Comparison of ENCODE assay signal across 8 cellular contexts in the genomic region with DNA sequence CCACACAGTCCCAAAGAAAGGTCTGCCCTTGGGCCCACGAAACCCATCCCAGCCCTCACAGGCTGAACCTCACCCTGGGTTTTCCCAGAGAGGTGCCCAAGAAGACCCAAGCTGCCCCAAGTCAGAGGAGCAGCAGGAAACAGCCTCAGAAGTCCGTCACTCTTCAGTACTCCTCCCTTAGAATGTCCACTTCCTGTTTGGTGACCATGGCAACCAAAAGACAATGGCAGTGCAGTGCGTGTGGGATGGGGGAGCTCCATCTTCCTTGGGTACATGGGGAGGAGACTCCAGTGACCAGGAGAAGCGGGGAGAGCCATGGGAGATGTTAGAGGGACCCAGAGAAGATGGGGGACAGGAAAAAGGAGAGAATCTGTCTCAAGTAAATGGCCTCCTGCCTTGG. TPM values are rescaled to one million over a fixed set of nuclear protein-coding genes. Genes with fewer than 3 reads are reported as not detected.
DNase-seq lines count a peak whose midpoint lies in the region; ATAC-seq, FAIRE-seq and TF ChIP-seq lines count a peak whose summit lies in the region.

No MANE protein-coding gene starts in this region.

- peak overlapping the region; percentile 91 for H3K27ac Mint-ChIP-seq in activated CD8-positive, alpha-beta T cell treated with anti-CD3 and anti-CD28 coated beads, Interleukin-2, amount 10 ng/mL, durations not matched to agents 7 days and 5 days

- H3K9me3 Mint-ChIP-seq in activated CD8-positive, alpha-beta T cell treated with anti-CD3 and anti-CD28 coated beads, Interleukin-2, amount 10 ng/mL, durations not matched to agents 7 days and 5 days (ENCODE audit: insufficient read depth), result no peaks in the 10 kb centered on the region

- no peak overlapping the region for H3K4me3 ChIP-seq in AG10803 (ENCODE audit: low read length)

- CTCF ChIA-PET in activated CD8-positive, alpha-beta T cell treated with anti-CD3 and anti-CD28 coated beads, Interleukin-2, amount 10 ng/mL, durations not matched to agents 7 days and 5 days (lab: Charles Lee), result interaction anchor here (1.3 to 10.9 kb wide), 2 partner anchors 42 to 54 kb away, joined by 6 to 574 read pairs; a partner anchor contains a TSS

- peaks cover 61% of the 10 kb centered on the region for H3K4me1 Mint-ChIP-seq in activated CD8-positive, alpha-beta T cell treated with anti-CD3 and anti-CD28 coated beads, Interleukin-2, amount 10 ng/mL, durations not matched to agents 7 days and 5 days (ENCODE audit: low read depth)

- H3K4me3 Mint-ChIP-seq in activated CD8-positive, alpha-beta T cell treated with anti-CD3 and anti-CD28 coated beads, Interleukin-2, amount 10 ng/mL, durations not matched to agents 7 days and 5 days, result no peak overlapping the region

- TF ChIP-seq POLR2A in GM12892 (IDR thresholded peaks at IDR 0.05; ENCODE audit: low read depth, low read length), result no peak

- peak; percentile 76 for FAIRE-seq in GM12892 (lab: Jason Lieb, UNC)

- intact Hi-C loops in posterior vena cava (cut with DNase I), result no loop called here

- DNase-seq in AG10803 (ENCODE audit: low read depth) (peak; percentile 61), GM12892 (ENCODE audit: insufficient read length) (no peak), kidney glomerular epithelial cell (lab: John Stamatoyannopoulos, UW) (peak; percentile 50), T1000 (lab: John Stamatoyannopoulos, UW) (no peak), NCI-H345 (lab: John Stamatoyannopoulos, UW) (no peak), posterior vena cava (ENCODE audit: low spot score) (no peak)
- peak; percentile 46 for DNase-seq in activated CD8-positive, alpha-beta T cell treated with anti-CD3 and anti-CD28 coated beads, Interleukin-2, amount 10 ng/mL, durations not matched to agents 7 days and 5 days

- POLR2A ChIA-PET in activated CD8-positive, alpha-beta T cell treated with anti-CD3 and anti-CD28 coated beads, Interleukin-2, amount 10 ng/mL, durations not matched to agents 7 days and 5 days (lab: Charles Lee), result interaction anchor here (1.4 to 10.1 kb wide), 2 partner anchors 9 to 60 kb away, joined by 5 to 115 read pairs; a partner anchor contains a TSS

- TF ChIP-seq CTCF in AG10803 (conservative IDR thresholded peaks at IDR 0.05; ENCODE audit: low read length), result no peak

- ATAC-seq in activated CD8-positive, alpha-beta T cell treated with anti-CD3 and anti-CD28 coated beads, Interleukin-2, amount 10 ng/mL, durations not matched to agents 7 days and 5 days, result peak; percentile 43
- ATAC-seq in GM18909 (IDR thresholded peaks at IDR 0.05; ENCODE audit: poor library complexity, unreplicated experiment), result no peak

- no peaks in the 10 kb centered on the region for H3K27me3 Mint-ChIP-seq in activated CD8-positive, alpha-beta T cell treated with anti-CD3 and anti-CD28 coated beads, Interleukin-2, amount 10 ng/mL, durations not matched to agents 7 days and 5 days (ENCODE audit: low read depth)

- H3K36me3 Mint-ChIP-seq in activated CD8-positive, alpha-beta T cell treated with anti-CD3 and anti-CD28 coated beads, Interleukin-2, amount 10 ng/mL, durations not matched to agents 7 days and 5 days (ENCODE audit: low read depth), result peaks cover 81% of the 10 kb centered on the region

RNA-seq across cellular contexts. Expression of a gene that starts 11.3 kb away (rescaled TPM):
- polyA plus RNA-seq in GM12892 (2012; ENCODE audit: missing spikeins), result 18.3 TPM
- total RNA-seq in activated CD8-positive, alpha-beta T cell treated with anti-CD3 and anti-CD28 coated beads, Interleukin-2, amount 10 ng/mL, durations not matched to agents 7 days and 5 days, result 100 to 1,000 TPM; 144 to 150 TPM
- 10 to 100 TPM in 1 of 2 donors, 1 to 10 TPM in 1; 5.1 to 14.4 TPM for total RNA-seq in posterior vena cava

RNA-seq across cellular contexts. Expression of a gene that starts 24.5 kb away (rescaled TPM):
- 0.23 TPM for polyA plus RNA-seq in GM12892 (2012; ENCODE audit: missing spikeins)
- not detected for total RNA-seq in activated CD8-positive, alpha-beta T cell treated with anti-CD3 and anti-CD28 coated beads, Interleukin-2, amount 10 ng/mL, durations not matched to agents 7 days and 5 days
- total RNA-seq in posterior vena cava, result 10 to 100 TPM; 12.7 to 72.5 TPM

Comparison
In these comparisons a context has a peak if more than half of its experiments do, and no peak if none do; other contexts are left out.
1. DNase-seq: peak in AG10803 (single experiment), activated CD8-positive, alpha-beta T cell treated with anti-CD3 and anti-CD28 coated beads, Interleukin-2, amount 10 ng/mL, durations not matched to agents 7 days and 5 days (single experiment) and kidney glomerular epithelial cell (single experiment); none in GM12892 (single experiment), T1000 (single experiment), NCI-H345 (single experiment) and posterior vena cava (single experiment).
2. RNA of a gene that starts 11.3 kb away (total RNA-seq): 144 to 150 TPM in activated CD8-positive, alpha-beta T cell treated with anti-CD3 and anti-CD28 coated beads, Interleukin-2, amount 10 ng/mL, durations not matched to agents 7 days and 5 days; 5.1 to 14.4 TPM in posterior vena cava; every median in the first group is over 4 times any median in the second.
3. RNA of a gene that starts 24.5 kb away (total RNA-seq): 12.7 to 72.5 TPM in posterior vena cava; not detected in activated CD8-positive, alpha-beta T cell treated with anti-CD3 and anti-CD28 coated beads, Interleukin-2, amount 10 ng/mL, durations not matched to agents 7 days and 5 days; every median in the first group is over 10 times any median in the second.